8 cellular contexts compared by ENCODE assay signal in genomic region chr19:40663712-40664692, GRCh38. TPM values are rescaled to one million over a fixed set of nuclear protein-coding genes. Genes with fewer than 3 reads are reported as not detected.
DNase-seq lines count a peak whose midpoint lies in the region.

No MANE protein-coding gene starts in this region.

- H3K4me2 ChIP-seq in BLaER1 = peak overlapping the region; percentile 92

- no peaks in the 10 kb centered on the region for H4K20me1 ChIP-seq in BLaER1

- H3K27me3 ChIP-seq in BLaER1 (no peaks in the 10 kb centered on the region), adipocyte (replicated peaks; ENCODE audit: control insufficient read depth, insufficient read depth, low read length) (no peaks in the 10 kb centered on the region)

- H3K9ac ChIP-seq in BLaER1 (peak overlapping the region; percentile 81), adipocyte (ENCODE audit: low read length) (peak overlapping the region; percentile 55)

- peaks cover 6% of the 10 kb centered on the region for H3K36me3 Mint-ChIP-seq in stimulated activated naive CD8-positive, alpha-beta T cell treated with anti-CD3 and anti-CD28 coated beads, Interleukin-15, Interleukin-2, amounts not matched to agents 100 ng/mL and 50 ng/mL, for 24 hours (ENCODE audit: low read depth)

- peak overlapping the region; percentile 72 for H3K27ac Mint-ChIP-seq in stimulated activated naive CD8-positive, alpha-beta T cell treated with anti-CD3 and anti-CD28 coated beads, Interleukin-15, Interleukin-2, amounts not matched to agents 100 ng/mL and 50 ng/mL, for 24 hours

- no peaks in the 10 kb centered on the region for H3K9me3 Mint-ChIP-seq in stimulated activated naive CD8-positive, alpha-beta T cell treated with anti-CD3 and anti-CD28 coated beads, Interleukin-15, Interleukin-2, amounts not matched to agents 100 ng/mL and 50 ng/mL, for 24 hours

- peak overlapping the region; percentile 94 for H3K27ac ChIP-seq in BLaER1

- DNase-seq in Jurkat, Clone E6-1 (ENCODE audit: low read depth, low spot score) = no peak
- DNase-seq in adipocyte (ENCODE audit: low read depth) = peak; percentile 52
- DNase-seq in iPS-NIHi7 (ENCODE audit: extremely low spot score) = peak; percentile 36
- no peak for DNase-seq in GF-D8 (lab: John Stamatoyannopoulos, UW)
- no peak for DNase-seq in RPMI8226
- DNase-seq in NAMALWA (ENCODE audit: low spot score) = no peak

- peaks cover 7% of the 10 kb centered on the region for H3K9me3 ChIP-seq in BLaER1
- no peaks in the 10 kb centered on the region for H3K9me3 ChIP-seq in adipocyte (ENCODE audit: control insufficient read depth, low read length)

- H3K4me3 Mint-ChIP-seq in stimulated activated naive CD8-positive, alpha-beta T cell treated with anti-CD3 and anti-CD28 coated beads, Interleukin-15, Interleukin-2, amounts not matched to agents 100 ng/mL and 50 ng/mL, for 24 hours = peak overlapping the region; percentile 78

- peaks cover 24% of the 10 kb centered on the region for H3K4me1 Mint-ChIP-seq in stimulated activated naive CD8-positive, alpha-beta T cell treated with anti-CD3 and anti-CD28 coated beads, Interleukin-15, Interleukin-2, amounts not matched to agents 100 ng/mL and 50 ng/mL, for 24 hours (ENCODE audit: low read depth)

- H3K4me3 ChIP-seq in BLaER1 (peak overlapping the region; percentile 77), adipocyte (ENCODE audit: low read length) (peak overlapping the region; percentile 83)
- peak overlapping the region; percentile 55 for H3K4me3 ChIP-seq in Jurkat, Clone E6-1 (ENCODE audit: low read length)

- H3K4me1 ChIP-seq in BLaER1 = peaks cover 15% of the 10 kb centered on the region
- H3K4me1 ChIP-seq in adipocyte (ENCODE audit: control insufficient read depth, insufficient read depth, low read length) = peaks cover 20% of the 10 kb centered on the region

- H3K36me3 ChIP-seq in BLaER1 = peaks cover 23% of the 10 kb centered on the region
- peaks cover 24% of the 10 kb centered on the region for H3K36me3 ChIP-seq in adipocyte (ENCODE audit: control insufficient read depth, insufficient read depth, low read length, severe bottlenecking)

- no peaks in the 10 kb centered on the region for H3K27me3 Mint-ChIP-seq in stimulated activated naive CD8-positive, alpha-beta T cell treated with anti-CD3 and anti-CD28 coated beads, Interleukin-15, Interleukin-2, amounts not matched to agents 100 ng/mL and 50 ng/mL, for 24 hours

RNA-seq across cellular contexts. Expression of gene NUMBL, which starts 26.4 kb away (rescaled TPM):
- 5.8 TPM for polyA plus RNA-seq in Jurkat, Clone E6-1 (2012; ENCODE audit: insufficient read depth, insufficient read length)

RNA-seq across cellular contexts. Expression of gene COQ8B, which starts 52.7 kb away (rescaled TPM):
- 30.5 TPM for polyA plus RNA-seq in Jurkat, Clone E6-1 (2012; ENCODE audit: insufficient read depth, insufficient read length)

RNA-seq across cellular contexts. Expression of gene ITPKC, which starts 52.9 kb away (rescaled TPM):
- polyA plus RNA-seq in Jurkat, Clone E6-1 (2012; ENCODE audit: insufficient read depth, insufficient read length) = 6.9 TPM

Comparison
In these comparisons a context has a peak if more than half of its experiments do, and no peak if none do; other contexts are left out.
1. DNase-seq: peak in adipocyte (single experiment) and iPS-NIHi7 (single experiment); none in Jurkat, Clone E6-1 (single experiment), GF-D8 (single experiment), RPMI8226 (single experiment) and NAMALWA (single experiment).
2. Peak in every context shown above with its lines, with median percentiles within 50 percentile points of each other: H3K4me3 ChIP-seq.